Comparison of ENCODE assay signal across 23 cellular contexts in the genomic region with DNA sequence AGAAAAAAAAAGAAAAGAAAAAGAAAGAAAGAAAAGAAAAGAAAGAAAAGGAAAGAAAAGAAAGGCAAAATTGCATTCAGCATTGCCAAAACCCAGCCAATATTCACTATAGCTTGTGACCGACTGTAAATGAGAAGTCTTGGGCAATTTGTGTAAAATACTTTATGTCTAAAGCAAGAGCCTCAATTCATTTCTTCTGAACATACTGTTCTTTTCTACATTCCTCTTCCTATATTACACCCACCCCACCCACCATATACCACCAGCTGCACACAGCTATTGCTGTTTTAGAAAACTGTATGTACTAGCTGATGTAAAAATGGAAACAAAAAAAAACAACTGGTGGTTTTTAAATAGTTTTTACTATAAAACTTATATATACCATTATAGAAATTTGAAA.
A peak's percentile ranks its signal among the peaks of the same experiment; 100 is the strongest.
DNase-seq lines count a peak whose midpoint lies in the region; FAIRE-seq and TF ChIP-seq lines count a peak whose summit lies in the region.
"Had no signal": no experiment of that assay in that cellular context is flagged by ENCODE, and none has a peak within 500 bp of the region (broad histone marks: within the 10 kb centered on the region; RNA-seq: fewer than 3 reads in every experiment).

No MANE protein-coding gene starts in this region.

- H3K4me3 Mint-ChIP-seq in astrocyte (ENCODE audit: unreplicated experiment), result no peak overlapping the region
- H3K4me3 Mint-ChIP-seq: CD8-positive, alpha-beta T cell had no signal

- H4K20me1 ChIP-seq in astrocyte (ENCODE audit: insufficient read depth, low read length), result no peaks in the 10 kb centered on the region

- no peak overlapping the region; the same call in 1 of the 2 replicates for H3K4me3 ChIP-seq in ACC112 (ENCODE audit: low read depth, low read length)
- H3K4me3 ChIP-seq in astrocyte (ENCODE audit: insufficient read depth, low read depth, low read length), result no peak overlapping the region
- no peak overlapping the region for H3K4me3 ChIP-seq in fibroblast of villous mesenchyme (ENCODE audit: low read depth, low read length)
- no peak overlapping the region for H3K4me3 ChIP-seq in skeletal muscle cell (ENCODE audit: low read depth, low read length)
- no peak overlapping the region for H3K4me3 ChIP-seq in breast epithelium

- no peaks in the 10 kb centered on the region for H3K36me3 Mint-ChIP-seq in astrocyte (ENCODE audit: low read depth, unreplicated experiment)
- H3K36me3 Mint-ChIP-seq: CD8-positive, alpha-beta T cell had no signal

- H3K27me3 Mint-ChIP-seq in astrocyte (ENCODE audit: low read depth, unreplicated experiment), result peaks cover 1% of the 10 kb centered on the region

- H3K27ac ChIP-seq in ACC112 (ENCODE audit: low read depth, low read length) (peak overlapping the region; percentile 97), astrocyte (ENCODE audit: low read depth, low read length) (peak overlapping the region; percentile 95), breast epithelium (no peak overlapping the region)
- H3K27ac ChIP-seq: KMS-11 had no signal

- H3K27me3 ChIP-seq in ACC112 (ENCODE audit: insufficient read depth, low read length) (no peaks in the 10 kb centered on the region), astrocyte (ENCODE audit: insufficient read depth, low read length) (no peaks in the 10 kb centered on the region), breast epithelium (no peaks in the 10 kb centered on the region)

- intact Hi-C loops in breast epithelium (cut with DNase I; ENCODE audit: low total_unique reads), result no loop called here

- H3K9me3 ChIP-seq in astrocyte (ENCODE audit: insufficient read depth, low read depth, low read length) (no peaks in the 10 kb centered on the region), breast epithelium (no peaks in the 10 kb centered on the region)

- DNase-seq in astrocyte (ENCODE audit: low read depth) (no peak), fibroblast of villous mesenchyme (ENCODE audit: low read depth) (peak; percentile 20), skeletal muscle cell (ENCODE audit: low read depth) (peak; percentile 88), breast epithelium (ENCODE audit: low spot score in 2 of 2) (no peak), hippocampal formation (lab: John Stamatoyannopoulos, UW) (no peak)
- no peak for DNase-seq in activated CD4-positive, alpha-beta T cell treated with anti-CD3 and anti-CD28 coated beads for 4 hours
- DNase-seq in activated effector memory CD4-positive, alpha-beta T cell treated with Interleukin-2 at 50 U/mL for 16 hours, result no peak
- DNase-seq: 8988T; AML-193; Calu3; CD8-positive, alpha-beta T cell; DMS153; NCI-H1105; NCI-H146; NCI-H2081; NCI-H2171; NCI-H345; NCI-H524; NCI-H82 had no signal

- H2AFZ ChIP-seq in ACC112 (ENCODE audit: low read length, unreplicated experiment) (no peak overlapping the region), astrocyte (ENCODE audit: low read depth, low read length) (no peak overlapping the region)

- no peak for FAIRE-seq in astrocyte (lab: Jason Lieb, UNC)
- FAIRE-seq: GM12891, HTR-8/SVneo had no signal

- H3K36me3 ChIP-seq in ACC112 (ENCODE audit: insufficient read depth, low read length) (no peaks in the 10 kb centered on the region), astrocyte (ENCODE audit: insufficient read depth, low read length) (no peaks in the 10 kb centered on the region), breast epithelium (no peaks in the 10 kb centered on the region)

- H3K4me1 Mint-ChIP-seq in astrocyte (ENCODE audit: low read depth, unreplicated experiment), result peaks cover 13% of the 10 kb centered on the region

- H3K9ac ChIP-seq in astrocyte (ENCODE audit: low read length), result no peak overlapping the region
- H3K9ac ChIP-seq: KMS-11 had no signal

- no peak for TF ChIP-seq POLR2A in breast epithelium (IDR thresholded peaks at IDR 0.05)

- H3K4me1 ChIP-seq in ACC112 (ENCODE audit: control insufficient read depth, insufficient read depth, low read length, unreplicated experiment) (peaks cover 28% of the 10 kb centered on the region), astrocyte (ENCODE audit: insufficient read depth, low read length) (peaks cover 16% of the 10 kb centered on the region), breast epithelium (no peaks in the 10 kb centered on the region)

- TF ChIP-seq CTCF in astrocyte (IDR thresholded peaks at IDR 0.05; ENCODE audit: insufficient read depth, low read depth, low read length), result no peak
- TF ChIP-seq CTCF in fibroblast of villous mesenchyme (IDR thresholded peaks at IDR 0.05; ENCODE audit: insufficient read depth, low read depth, low read length), result no peak
- no peak for TF ChIP-seq CTCF in breast epithelium (IDR thresholded peaks at IDR 0.05)

- H3K27ac Mint-ChIP-seq in astrocyte (ENCODE audit: unreplicated experiment), result no peak overlapping the region
- H3K27ac Mint-ChIP-seq: CD8-positive, alpha-beta T cell had no signal

- no peak overlapping the region for H3K4me2 ChIP-seq in astrocyte (ENCODE audit: low read length)
- H3K4me2 ChIP-seq: KMS-11 had no signal

- no peaks in the 10 kb centered on the region for H3K9me3 Mint-ChIP-seq in astrocyte (ENCODE audit: unreplicated experiment)
- H3K9me3 Mint-ChIP-seq: CD8-positive, alpha-beta T cell had no signal

- no peaks in the 10 kb centered on the region for H3K79me2 ChIP-seq in ACC112 (ENCODE audit: control insufficient read depth, insufficient read depth, low read length, unreplicated experiment)
- no peaks in the 10 kb centered on the region for H3K79me2 ChIP-seq in astrocyte (ENCODE audit: insufficient read depth, low read length)

Comparison
In these comparisons a context has a peak if more than half of its experiments do, and no peak if none do; other contexts are left out.
1. H3K27ac ChIP-seq: peak in ACC112 (single experiment) and astrocyte (single experiment); none in breast epithelium (0 of 2).
2. DNase-seq: peak in fibroblast of villous mesenchyme (single experiment) and skeletal muscle cell (single experiment); none in astrocyte (single experiment), activated CD4-positive, alpha-beta T cell treated with anti-CD3 and anti-CD28 coated beads for 4 hours (0 of 2), activated effector memory CD4-positive, alpha-beta T cell treated with Interleukin-2 at 50 U/mL for 16 hours (single experiment), breast epithelium (0 of 2) and hippocampal formation (0 of 2).